1 cellular context compared by ENCODE assay signal in the genomic region with DNA sequence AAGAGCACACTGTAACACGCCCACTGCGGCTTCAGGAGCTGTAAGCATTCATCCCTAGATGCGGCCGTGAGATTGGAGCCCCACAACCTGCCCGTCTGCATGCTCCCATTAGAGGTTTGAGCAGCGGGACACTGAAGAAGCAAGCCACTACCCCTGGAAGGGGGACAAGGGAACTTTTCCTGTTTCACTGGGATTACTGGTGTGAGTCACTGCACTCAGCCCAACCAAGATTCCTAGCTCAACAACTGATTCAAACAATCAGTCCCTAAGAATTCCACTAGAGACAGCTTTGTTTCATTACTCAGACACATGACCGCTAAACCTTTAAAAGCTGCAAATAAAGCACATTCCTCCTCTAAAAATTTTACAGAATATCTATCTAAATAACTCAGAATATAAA.
TF ChIP-seq lines count a peak whose summit lies in the region.

No MANE protein-coding gene starts in this region.

TF ChIP-seq in SK-N-SH, 30 proteins besides CTCF, POLR2A, EP300 and RAD21 (continued from another document):
- TF ChIP-seq, protein P1, sequence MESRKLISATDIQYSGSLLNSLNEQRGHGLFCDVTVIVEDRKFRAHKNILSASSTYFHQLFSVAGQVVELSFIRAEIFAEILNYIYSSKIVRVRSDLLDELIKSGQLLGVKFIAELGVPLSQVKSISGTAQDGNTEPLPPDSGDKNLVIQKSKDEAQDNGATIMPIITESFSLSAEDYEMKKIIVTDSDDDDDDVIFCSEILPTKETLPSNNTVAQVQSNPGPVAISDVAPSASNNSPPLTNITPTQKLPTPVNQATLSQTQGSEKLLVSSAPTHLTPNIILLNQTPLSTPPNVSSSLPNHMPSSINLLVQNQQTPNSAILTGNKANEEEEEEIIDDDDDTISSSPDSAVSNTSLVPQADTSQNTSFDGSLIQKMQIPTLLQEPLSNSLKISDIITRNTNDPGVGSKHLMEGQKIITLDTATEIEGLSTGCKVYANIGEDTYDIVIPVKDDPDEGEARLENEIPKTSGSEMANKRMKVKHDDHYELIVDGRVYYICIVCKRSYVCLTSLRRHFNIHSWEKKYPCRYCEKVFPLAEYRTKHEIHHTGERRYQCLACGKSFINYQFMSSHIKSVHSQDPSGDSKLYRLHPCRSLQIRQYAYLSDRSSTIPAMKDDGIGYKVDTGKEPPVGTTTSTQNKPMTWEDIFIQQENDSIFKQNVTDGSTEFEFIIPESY (IDR thresholded peaks at IDR 0.05; ENCODE audit: borderline replicate concordance, low read depth), result no peak
- TF ChIP-seq EZH2phosphoT487 (IDR thresholded peaks at IDR 0.05; ENCODE audit: borderline replicate concordance, low read depth) (no peak), FOXM1 (IDR thresholded peaks at IDR 0.05; ENCODE audit: low read depth) (no peak), NRF1 (IDR thresholded peaks at IDR 0.05; ENCODE audit: low read depth, low read length) (no peak), MXI1 (IDR thresholded peaks at IDR 0.05; ENCODE audit: low read depth, low read length) (no peak), GABPA (IDR thresholded peaks at IDR 0.05; ENCODE audit: low read depth) (no peak), FOXJ3 (CRISPR knock-in tag; IDR thresholded peaks at IDR 0.05) (no peak), TAF1 (IDR thresholded peaks at IDR 0.05; ENCODE audit: borderline replicate concordance, low read depth, low read length) (no peak), YY1 (IDR thresholded peaks at IDR 0.05; ENCODE audit: low read depth) (no peak), SIN3A (IDR thresholded peaks at IDR 0.05; ENCODE audit: borderline replicate concordance, low read depth, low read length) (no peak)
- TF ChIP-seq, protein P2, sequence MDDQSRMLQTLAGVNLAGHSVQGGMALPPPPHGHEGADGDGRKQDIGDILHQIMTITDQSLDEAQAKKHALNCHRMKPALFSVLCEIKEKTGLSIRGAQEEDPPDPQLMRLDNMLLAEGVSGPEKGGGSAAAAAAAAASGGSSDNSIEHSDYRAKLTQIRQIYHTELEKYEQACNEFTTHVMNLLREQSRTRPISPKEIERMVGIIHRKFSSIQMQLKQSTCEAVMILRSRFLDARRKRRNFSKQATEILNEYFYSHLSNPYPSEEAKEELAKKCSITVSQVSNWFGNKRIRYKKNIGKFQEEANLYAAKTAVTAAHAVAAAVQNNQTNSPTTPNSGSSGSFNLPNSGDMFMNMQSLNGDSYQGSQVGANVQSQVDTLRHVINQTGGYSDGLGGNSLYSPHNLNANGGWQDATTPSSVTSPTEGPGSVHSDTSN (IDR thresholded peaks at IDR 0.05), result no peak; the same call in 1 of the 2 replicates
- TF ChIP-seq, protein P3, sequence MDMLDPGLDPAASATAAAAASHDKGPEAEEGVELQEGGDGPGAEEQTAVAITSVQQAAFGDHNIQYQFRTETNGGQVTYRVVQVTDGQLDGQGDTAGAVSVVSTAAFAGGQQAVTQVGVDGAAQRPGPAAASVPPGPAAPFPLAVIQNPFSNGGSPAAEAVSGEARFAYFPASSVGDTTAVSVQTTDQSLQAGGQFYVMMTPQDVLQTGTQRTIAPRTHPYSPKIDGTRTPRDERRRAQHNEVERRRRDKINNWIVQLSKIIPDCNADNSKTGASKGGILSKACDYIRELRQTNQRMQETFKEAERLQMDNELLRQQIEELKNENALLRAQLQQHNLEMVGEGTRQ (IDR thresholded peaks at IDR 0.05; ENCODE audit: borderline replicate concordance, low read depth, low read length), result no peak
